9 cellular contexts compared by ENCODE assay signal in the genomic region with DNA sequence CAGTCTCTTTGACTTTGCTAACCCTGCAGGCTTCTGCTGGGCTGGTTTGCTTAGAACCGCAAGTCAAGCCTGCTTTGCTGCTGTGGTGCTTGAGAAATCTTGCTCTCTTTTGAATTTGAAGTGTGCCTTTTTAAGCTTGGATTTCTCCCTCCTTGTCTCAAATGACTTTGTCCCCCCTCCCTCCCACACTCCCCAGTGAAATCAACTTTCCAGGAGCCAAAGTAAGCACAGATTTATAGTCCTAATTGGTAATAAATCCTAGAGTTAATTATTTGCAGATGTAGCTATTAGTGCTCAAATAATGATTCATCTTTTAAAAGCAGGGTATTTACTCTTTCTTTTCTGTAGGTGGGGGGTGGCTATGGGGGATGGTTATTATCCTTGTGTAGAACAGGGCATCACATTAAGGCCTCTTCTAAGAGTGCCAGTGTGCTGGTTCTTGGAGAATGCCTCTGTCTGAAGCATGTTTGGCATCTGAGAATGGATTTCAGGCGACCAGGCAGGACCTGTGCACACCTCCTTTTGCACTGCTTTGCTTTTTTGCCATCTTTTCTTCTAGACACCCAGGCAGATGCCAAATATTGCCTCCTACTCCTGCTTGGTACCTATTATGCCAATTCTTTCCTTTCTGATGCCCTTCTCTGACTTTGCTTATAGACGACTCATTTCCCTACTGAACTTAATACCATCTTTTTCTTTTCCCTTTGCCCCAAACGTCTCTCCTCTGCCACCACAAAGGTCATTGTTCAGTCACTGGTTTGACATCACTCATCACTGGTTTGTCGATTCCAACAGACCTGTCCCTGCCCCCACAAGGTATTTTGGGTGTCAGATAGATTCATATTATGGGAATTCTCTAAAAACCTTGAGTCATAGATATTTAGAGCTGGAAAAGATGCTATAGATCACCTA. TPM values are rescaled to one million over a fixed set of nuclear protein-coding genes. Genes with fewer than 3 reads are reported as not detected.
DNase-seq lines count a peak whose midpoint lies in the region; ATAC-seq and TF ChIP-seq lines count a peak whose summit lies in the region.
"Had no signal": no experiment of that assay in that cellular context is flagged by ENCODE, and none has a peak within 500 bp of the region (broad histone marks: within the 10 kb centered on the region; RNA-seq: fewer than 3 reads in every experiment).

No MANE protein-coding gene starts in this region.

- intact Hi-C loops in CD14-positive monocyte (cut with micrococcal nuclease): no loop called here

- no peaks in the 10 kb centered on the region for H3K9me3 Mint-ChIP-seq in activated T-helper 17 cell treated with anti-CD3 and anti-CD28 coated beads, Interleukin-2, amount 50 U/mL, for 72 hours
- H3K9me3 Mint-ChIP-seq in nephron progenitor cell (no peaks in the 10 kb centered on the region), CD14-positive monocyte (peaks cover 0 to 4% (median 0%) of the 10 kb centered on the region in 7 donors)
- no peaks in the 10 kb centered on the region for H3K9me3 Mint-ChIP-seq in activated CD4-positive, alpha-beta T cell treated with anti-CD3 and anti-CD28 coated beads, Interleukin-2, amount 10 ng/mL, durations not matched to agents 7 days and 5 days

- ATAC-seq in activated T-helper 17 cell treated with anti-CD3 and anti-CD28 coated beads, Interleukin-2, amount 50 U/mL, for 72 hours (replicated peaks): peak; percentile 40
- no peak for ATAC-seq in GM21723 (IDR thresholded peaks at IDR 0.05; ENCODE audit: unreplicated experiment)

- DNase-seq in COLO829 (ENCODE audit: low spot score): peak; percentile 18
- peak; percentile 44 for DNase-seq in NCI-H1092 (lab: John Stamatoyannopoulos, UW)
- DNase-seq in nephron progenitor cell: peak; percentile 27
- no peak for DNase-seq in SW 1271 (lab: John Stamatoyannopoulos, UW)
- no peak for DNase-seq in CD14-positive monocyte (ENCODE audit: low spot score)
- no peak for DNase-seq in activated CD4-positive, alpha-beta T cell treated with anti-CD3 and anti-CD28 coated beads, Interleukin-2, amount 10 ng/mL, durations not matched to agents 7 days and 5 days
- DNase-seq: stimulated activated naive CD4-positive, alpha-beta T cell had no signal

- no peaks in the 10 kb centered on the region for H3K36me3 Mint-ChIP-seq in activated T-helper 17 cell treated with anti-CD3 and anti-CD28 coated beads, Interleukin-2, amount 50 U/mL, for 72 hours (ENCODE audit: low read depth)
- H3K36me3 Mint-ChIP-seq in nephron progenitor cell (ENCODE audit: low read depth) (no peaks in the 10 kb centered on the region), CD14-positive monocyte (no peaks in the 10 kb centered on the region)
- H3K36me3 Mint-ChIP-seq in activated CD4-positive, alpha-beta T cell treated with anti-CD3 and anti-CD28 coated beads, Interleukin-2, amount 10 ng/mL, durations not matched to agents 7 days and 5 days (ENCODE audit: low read depth): no peaks in the 10 kb centered on the region

- TF ChIP-seq CTCF in nephron progenitor cell (IDR thresholded peaks at IDR 0.05): no peak
- no peak for TF ChIP-seq CTCF in CD14-positive monocyte (IDR thresholded peaks at IDR 0.05)

- no peak overlapping the region for H3K27ac Mint-ChIP-seq in activated T-helper 17 cell treated with anti-CD3 and anti-CD28 coated beads, Interleukin-2, amount 50 U/mL, for 72 hours
- peak overlapping the region; percentile 78 for H3K27ac Mint-ChIP-seq in nephron progenitor cell
- no peak overlapping the region for H3K27ac Mint-ChIP-seq in CD14-positive monocyte
- no peak overlapping the region for H3K27ac Mint-ChIP-seq in activated CD4-positive, alpha-beta T cell treated with anti-CD3 and anti-CD28 coated beads, Interleukin-2, amount 10 ng/mL, durations not matched to agents 7 days and 5 days

- POLR2A ChIA-PET in activated CD4-positive, alpha-beta T cell treated with anti-CD3 and anti-CD28 coated beads, Interleukin-2, amount 10 ng/mL, durations not matched to agents 7 days and 5 days (lab: Charles Lee): no interaction called here

- CTCF ChIA-PET in activated CD4-positive, alpha-beta T cell treated with anti-CD3 and anti-CD28 coated beads, Interleukin-2, amount 10 ng/mL, durations not matched to agents 7 days and 5 days (lab: Charles Lee): no interaction called here

- H3K27me3 Mint-ChIP-seq in activated T-helper 17 cell treated with anti-CD3 and anti-CD28 coated beads, Interleukin-2, amount 50 U/mL, for 72 hours: peaks cover 36% of the 10 kb centered on the region
- H3K27me3 Mint-ChIP-seq in nephron progenitor cell (ENCODE audit: low read depth, poor library complexity) (peaks cover 3% of the 10 kb centered on the region), CD14-positive monocyte (ENCODE audit: low read depth in 3 of 3) (peaks cover 9 to 13% (median 10%) of the 10 kb centered on the region in 3 donors)
- peaks cover 12% of the 10 kb centered on the region for H3K27me3 Mint-ChIP-seq in activated CD4-positive, alpha-beta T cell treated with anti-CD3 and anti-CD28 coated beads, Interleukin-2, amount 10 ng/mL, durations not matched to agents 7 days and 5 days

- H3K4me3 Mint-ChIP-seq in activated T-helper 17 cell treated with anti-CD3 and anti-CD28 coated beads, Interleukin-2, amount 50 U/mL, for 72 hours: no peak overlapping the region
- peak overlapping the region; percentile 8 for H3K4me3 Mint-ChIP-seq in nephron progenitor cell
- no peak overlapping the region for H3K4me3 Mint-ChIP-seq in CD14-positive monocyte
- no peak overlapping the region for H3K4me3 Mint-ChIP-seq in activated CD4-positive, alpha-beta T cell treated with anti-CD3 and anti-CD28 coated beads, Interleukin-2, amount 10 ng/mL, durations not matched to agents 7 days and 5 days

- H3K4me1 Mint-ChIP-seq in activated T-helper 17 cell treated with anti-CD3 and anti-CD28 coated beads, Interleukin-2, amount 50 U/mL, for 72 hours: no peaks in the 10 kb centered on the region
- H3K4me1 Mint-ChIP-seq in nephron progenitor cell (peaks cover 93% of the 10 kb centered on the region), CD14-positive monocyte (no peaks in the 10 kb centered on the region)
- no peaks in the 10 kb centered on the region for H3K4me1 Mint-ChIP-seq in activated CD4-positive, alpha-beta T cell treated with anti-CD3 and anti-CD28 coated beads, Interleukin-2, amount 10 ng/mL, durations not matched to agents 7 days and 5 days

RNA-seq across cellular contexts. Expression of gene CLDN11, which starts 50.7 kb away (rescaled TPM):
- not detected for total RNA-seq in activated T-helper 17 cell treated with anti-CD3 and anti-CD28 coated beads, Interleukin-2, amount 50 U/mL, for 72 hours
- polyA plus RNA-seq in CD14-positive monocyte: not detected
- total RNA-seq in activated CD4-positive, alpha-beta T cell treated with anti-CD3 and anti-CD28 coated beads, Interleukin-2, amount 10 ng/mL, durations not matched to agents 7 days and 5 days: not detected

Comparison
In these comparisons a context has a peak if more than half of its experiments do, and no peak if none do; other contexts are left out.
1. DNase-seq: peak in COLO829 (single experiment), NCI-H1092 (single experiment) and nephron progenitor cell (single experiment); none in SW 1271 (0 of 2), CD14-positive monocyte (single experiment) and activated CD4-positive, alpha-beta T cell treated with anti-CD3 and anti-CD28 coated beads, Interleukin-2, amount 10 ng/mL, durations not matched to agents 7 days and 5 days (single experiment).